ENCODE assay signal across 8 cellular contexts in the genomic region with DNA sequence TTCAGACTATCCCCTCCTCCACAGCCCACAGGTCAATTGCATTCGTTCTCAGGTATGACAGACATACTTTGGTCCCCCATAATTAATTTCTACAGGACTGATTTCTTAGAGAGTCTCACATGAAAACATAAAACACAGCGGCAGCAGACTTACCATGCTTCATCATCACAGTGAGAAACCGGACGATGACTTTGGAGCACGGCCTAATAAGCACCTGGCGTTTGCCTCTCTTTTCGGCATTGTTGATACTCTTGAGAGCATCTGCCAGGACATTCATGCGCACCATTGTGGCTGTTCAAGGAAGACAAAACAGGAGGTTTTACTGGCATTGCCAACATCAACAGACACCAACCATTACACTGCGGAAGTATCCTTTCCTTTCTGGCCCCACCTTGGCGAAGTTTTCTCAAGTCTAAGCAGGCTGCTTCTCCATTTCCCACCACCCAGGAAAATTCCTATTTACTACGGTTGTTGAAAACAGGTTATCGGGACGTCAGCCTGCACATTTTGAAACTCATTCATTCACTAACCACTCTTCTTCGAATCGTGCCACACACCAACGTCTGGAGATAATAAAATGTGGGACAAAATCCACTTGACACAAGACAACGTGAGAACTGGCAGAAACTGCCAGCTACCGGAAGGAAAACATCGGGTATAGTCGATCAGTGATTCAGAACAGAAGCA. TPM values are rescaled to one million over a fixed set of nuclear protein-coding genes. Genes with fewer than 3 reads are reported as not detected.
DNase-seq lines count a peak whose midpoint lies in the region; ATAC-seq and TF ChIP-seq lines count a peak whose summit lies in the region.

No MANE protein-coding gene starts in this region.

- no peaks in the 10 kb centered on the region for H3K9me3 Mint-ChIP-seq in stimulated activated effector memory CD8-positive, alpha-beta T cell treated with anti-CD3 and anti-CD28 coated beads, Interleukin-12 subunit alpha, Interleukin-12 subunit beta, amount 100 ng/mL, for 72 hours

- WGBS in right cardiac atrium: 10% methylated on average over 20 of the region's 20 CpGs

- peaks cover 53% of the 10 kb centered on the region for H3K4me1 Mint-ChIP-seq in stimulated activated effector memory CD8-positive, alpha-beta T cell treated with anti-CD3 and anti-CD28 coated beads, Interleukin-12 subunit alpha, Interleukin-12 subunit beta, amount 100 ng/mL, for 72 hours

- H3K27ac ChIP-seq in VCaP (peak overlapping the region; percentile 81), right cardiac atrium (ENCODE audit: low read length) (peak overlapping the region; percentile 63)

- H3K4me3 Mint-ChIP-seq in stimulated activated effector memory CD8-positive, alpha-beta T cell treated with anti-CD3 and anti-CD28 coated beads, Interleukin-12 subunit alpha, Interleukin-12 subunit beta, amount 100 ng/mL, for 72 hours: peak overlapping the region; percentile 97

- ATAC-seq in right cardiac atrium: peak in 1 of 2 donors; percentile 41
- ATAC-seq in stimulated activated effector memory CD8-positive, alpha-beta T cell treated with anti-CD3 and anti-CD28 coated beads, Interleukin-12 subunit alpha, Interleukin-12 subunit beta, amount 100 ng/mL, for 72 hours: no peak
- ATAC-seq in GM18520 (IDR thresholded peaks at IDR 0.05; ENCODE audit: unreplicated experiment): no peak
- no peak for ATAC-seq in GM21717 (IDR thresholded peaks at IDR 0.05; ENCODE audit: unreplicated experiment)

- no peak for TF ChIP-seq CTCF in VCaP (conservative IDR thresholded peaks at IDR 0.05)

- peaks cover 100% of the 10 kb centered on the region for H3K36me3 Mint-ChIP-seq in stimulated activated effector memory CD8-positive, alpha-beta T cell treated with anti-CD3 and anti-CD28 coated beads, Interleukin-12 subunit alpha, Interleukin-12 subunit beta, amount 100 ng/mL, for 72 hours

- peak overlapping the region; percentile 84 for H3K27ac Mint-ChIP-seq in stimulated activated effector memory CD8-positive, alpha-beta T cell treated with anti-CD3 and anti-CD28 coated beads, Interleukin-12 subunit alpha, Interleukin-12 subunit beta, amount 100 ng/mL, for 72 hours

- no peaks in the 10 kb centered on the region for H3K9me3 ChIP-seq in right cardiac atrium (ENCODE audit: control insufficient read depth, low read length)

- no peaks in the 10 kb centered on the region for H3K27me3 ChIP-seq in right cardiac atrium (ENCODE audit: control insufficient read depth, insufficient read depth)

- intact Hi-C loops in right cardiac atrium (cut with DNase I): no loop called here

- peak; percentile 22 for DNase-seq in DMS153 (lab: John Stamatoyannopoulos, UW)
- no peak for DNase-seq in DMS153 treated with DMSO at 0.1 percent for 48 hours (lab: John Stamatoyannopoulos, UW; ENCODE audit: unreplicated experiment)
- DNase-seq in right cardiac atrium: no peak
- DNase-seq in stimulated activated effector memory CD8-positive, alpha-beta T cell treated with anti-CD3 and anti-CD28 coated beads, Interleukin-12 subunit alpha, Interleukin-12 subunit beta, amount 100 ng/mL, for 72 hours (ENCODE audit: low spot score in 2 of 2): no peak
- DNase-seq in superior temporal gyrus (ENCODE audit: extremely low spot score): no peak

- H3K4me1 ChIP-seq in right cardiac atrium (ENCODE audit: control insufficient read depth, insufficient read depth, low read length): no peaks in the 10 kb centered on the region

- peak overlapping the region; percentile 62 for H3K4me3 ChIP-seq in right cardiac atrium (ENCODE audit: low read length)

RNA-seq across cellular contexts. Expression of gene RPS15A, which starts 1.2 kb away (rescaled TPM):
- total RNA-seq in right cardiac atrium: 100 to 1,000 TPM; 733 to 867 (median 818) TPM
- polyA plus RNA-seq in right cardiac atrium: 2,243 TPM

RNA-seq across cellular contexts. Expression of gene ARL6IP1, which starts 12.4 kb away (rescaled TPM):
- 10 to 100 TPM; 25.5 to 37.9 (median 26.9) TPM for total RNA-seq in right cardiac atrium
- polyA plus RNA-seq in right cardiac atrium: 32.5 TPM
